ENCODE assay signal across 16 cellular contexts in the genomic region with DNA sequence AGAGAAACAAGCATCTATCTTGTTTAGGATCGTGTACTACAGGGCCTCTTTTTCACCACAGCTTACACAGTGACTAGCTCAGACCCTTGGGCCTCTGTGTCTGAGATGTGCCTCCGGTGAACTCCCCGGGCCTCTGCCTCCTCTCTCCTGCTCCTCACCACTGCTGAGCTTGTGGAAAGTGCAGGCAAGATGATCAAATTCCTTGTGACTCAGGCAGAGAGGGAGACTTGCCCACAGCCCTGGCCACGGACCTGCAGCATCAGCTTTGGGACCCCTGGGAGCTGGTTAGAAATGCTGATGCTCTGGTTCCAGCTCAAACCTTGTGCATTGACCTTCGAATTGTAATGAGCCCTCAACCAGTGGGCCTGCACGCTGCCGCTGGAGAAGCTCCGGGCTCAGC.
"Had no signal": no experiment of that assay in that cellular context is flagged by ENCODE, and none has a peak within 500 bp of the region (broad histone marks: within the 10 kb centered on the region; RNA-seq: fewer than 3 reads in every experiment).

No MANE protein-coding gene starts in this region.

- H3K4me3 ChIP-seq: SK-N-MC, tibial artery had no signal

- H3K27ac ChIP-seq: parathyroid adenoma, SK-N-MC, tibial artery had no signal

- H3K4me3 Mint-ChIP-seq: activated naive CD8-positive, alpha-beta T cell; activated T-cell treated with anti-CD3 and anti-CD28 coated beads, Interleukin-2, amount 50 U/mL, for 4 hours; neural crest cell; stimulated activated memory B cell treated with anti-CD40 and anti-IgM and Interleukin-4, amounts not matched to agents 10 μg/mL and 1 μg/mL and 100 μg/mL, for 72 hours; T-cell had no signal

- H3K36me3 Mint-ChIP-seq: activated naive CD8-positive, alpha-beta T cell; stimulated activated memory B cell treated with anti-CD40 and anti-IgM and Interleukin-4, amounts not matched to agents 10 μg/mL and 1 μg/mL and 100 μg/mL, for 72 hours; T-cell had no signal

- H3K9me3 Mint-ChIP-seq: activated T-cell treated with anti-CD3 and anti-CD28 coated beads, Interleukin-2, amount 50 U/mL, for 4 hours; neural crest cell; T-cell had no signal

- H2AFZ ChIP-seq: parathyroid adenoma had no signal

- H3K4me1 ChIP-seq: parathyroid adenoma had no signal

- H3K4me1 Mint-ChIP-seq: stimulated activated memory B cell treated with anti-CD40 and anti-IgM and Interleukin-4, amounts not matched to agents 10 μg/mL and 1 μg/mL and 100 μg/mL, for 72 hours had no signal

- H3K27me3 ChIP-seq: tibial artery had no signal

- H3K27ac Mint-ChIP-seq: stimulated activated memory B cell treated with anti-CD40 and anti-IgM and Interleukin-4, amounts not matched to agents 10 μg/mL and 1 μg/mL and 100 μg/mL, for 72 hours; T-cell had no signal

- H3K9ac ChIP-seq: parathyroid adenoma had no signal

- H3K27me3 Mint-ChIP-seq: activated CD8-positive, alpha-beta T cell treated with anti-CD3 and anti-CD28 coated beads for 36 hours; activated naive CD8-positive, alpha-beta T cell; stimulated activated memory B cell treated with anti-CD40 and anti-IgM and Interleukin-4, amounts not matched to agents 10 μg/mL and 1 μg/mL and 100 μg/mL, for 72 hours; T-cell had no signal

- DNase-seq: activated CD8-positive, alpha-beta T cell treated with anti-CD3 and anti-CD28 coated beads for 36 hours; activated gamma-delta T cell; activated T-cell treated with anti-CD3 and anti-CD28 coated beads, Interleukin-2, amount 50 U/mL, for 4 hours; dermis blood vessel endothelial cell; erythroblast; kidney glomerular epithelial cell; stimulated activated CD4-positive, alpha-beta T cell treated with anti-CD3 and anti-CD28 coated beads, Interleukin-12 subunit alpha, Interleukin-12 subunit beta, amount 100 ng/mL, for 4 hours; stimulated activated CD4-positive, alpha-beta T cell treated with anti-CD3 and anti-CD28 coated beads, Interleukin-2, amount 100 ng/mL, for 24 hours; T-cell; T-helper 9 cell; tibial artery had no signal

- H3K36me3 ChIP-seq: tibial artery had no signal

- ATAC-seq: activated CD8-positive, alpha-beta T cell treated with anti-CD3 and anti-CD28 coated beads for 36 hours; activated T-cell treated with anti-CD3 and anti-CD28 coated beads, Interleukin-2, amount 50 U/mL, for 4 hours; stimulated activated memory B cell treated with anti-CD40 and anti-IgM and Interleukin-4, amounts not matched to agents 10 μg/mL and 1 μg/mL and 100 μg/mL, for 72 hours; T-cell had no signal
